In genomic region chr7:38382627-38383026, GRCh38 we compare ENCODE assay signal across 19 cellular contexts.
A peak's percentile ranks its signal among the peaks of the same experiment; 100 is the strongest.
DNase-seq lines count a peak whose midpoint lies in the region; ATAC-seq and TF ChIP-seq lines count a peak whose summit lies in the region.
"Had no signal": no experiment of that assay in that cellular context is flagged by ENCODE, and none has a peak within 500 bp of the region (broad histone marks: within the 10 kb centered on the region; RNA-seq: fewer than 3 reads in every experiment).

No MANE protein-coding gene starts in this region.

- no TSS peak for BruUV-seq in PC-3 (replicated peaks; lab: Mats Ljungman, UMichigan)
- BruUV-seq in A673 (replicated peaks; lab: Mats Ljungman, UMichigan): no TSS peak

- H3F3A ChIP-seq in PC-3 (ENCODE audit: low read length, unreplicated experiment): no peaks in the 10 kb centered on the region

- H3K4me3 ChIP-seq in PC-3 (ENCODE audit: low read length): no peak overlapping the region
- peak overlapping the region; percentile 44 for H3K4me3 ChIP-seq in endocrine pancreas (ENCODE audit: control insufficient read depth, insufficient read depth, low read length)
- H3K4me3 ChIP-seq in thyroid gland (replicated peaks in 1 of 3): no peak overlapping the region
- H3K4me3 ChIP-seq in A673 (ENCODE audit: low read depth, low read length, poor library complexity, severe bottlenecking): no peak overlapping the region
- H3K4me3 ChIP-seq: pancreas had no signal

- no peak overlapping the region for H2AFZ ChIP-seq in PC-3 (ENCODE audit: low read length)

- no peak overlapping the region for H3K27ac ChIP-seq in PC-3 (ENCODE audit: low read length)
- peak overlapping the region in 2 of 3 donors; percentile 20 to 34 for H3K27ac ChIP-seq in thyroid gland
- H3K27ac ChIP-seq in A673 (ENCODE audit: low read depth, low read length, poor library complexity, severe bottlenecking): no peak overlapping the region
- H3K27ac ChIP-seq: pancreas had no signal

- no peaks in the 10 kb centered on the region for H3K36me3 ChIP-seq in PC-3 (ENCODE audit: low read depth, low read length)
- peaks cover 2% of the 10 kb centered on the region for H3K36me3 ChIP-seq in endocrine pancreas (ENCODE audit: control insufficient read depth, insufficient read depth, low read length)
- H3K36me3 ChIP-seq in thyroid gland: no peaks in the 10 kb centered on the region
- H3K36me3 ChIP-seq in A673 (ENCODE audit: insufficient read depth, low read length, poor library complexity, severe bottlenecking): no peaks in the 10 kb centered on the region
- H3K36me3 ChIP-seq: pancreas had no signal

- no peak overlapping the region for H3K27ac Mint-ChIP-seq in activated CD4-positive, alpha-beta T cell treated with anti-CD3 and anti-CD28 coated beads, Interleukin-2, amount 10 ng/mL, durations not matched to agents 24 days and 14 days
- H3K27ac Mint-ChIP-seq in activated CD4-positive, alpha-beta T cell treated with anti-CD3 and anti-CD28 coated beads, Interleukin-2, amount 10 ng/mL, durations not matched to agents 7 days and 5 days: no peak overlapping the region
- H3K27ac Mint-ChIP-seq: brain had no signal

- H3K79me2 ChIP-seq in PC-3 (ENCODE audit: low read length): no peaks in the 10 kb centered on the region

- no peak for ATAC-seq in PC-3
- no peak for ATAC-seq in GM19324 (IDR thresholded peaks at IDR 0.05; ENCODE audit: low FRiP score, unreplicated experiment)

- H3K36me3 Mint-ChIP-seq in activated CD4-positive, alpha-beta T cell treated with anti-CD3 and anti-CD28 coated beads, Interleukin-2, amount 10 ng/mL, durations not matched to agents 24 days and 14 days (ENCODE audit: low read depth): peaks cover 16% of the 10 kb centered on the region
- H3K36me3 Mint-ChIP-seq in activated CD4-positive, alpha-beta T cell treated with anti-CD3 and anti-CD28 coated beads, Interleukin-2, amount 10 ng/mL, durations not matched to agents 7 days and 5 days (ENCODE audit: low read depth): peaks cover 24% of the 10 kb centered on the region

- no peaks in the 10 kb centered on the region for H4K20me1 ChIP-seq in PC-3 (ENCODE audit: low read length)

- no peaks in the 10 kb centered on the region for H3K27me3 Mint-ChIP-seq in activated CD4-positive, alpha-beta T cell treated with anti-CD3 and anti-CD28 coated beads, Interleukin-2, amount 10 ng/mL, durations not matched to agents 24 days and 14 days
- H3K27me3 Mint-ChIP-seq in activated CD4-positive, alpha-beta T cell treated with anti-CD3 and anti-CD28 coated beads, Interleukin-2, amount 10 ng/mL, durations not matched to agents 7 days and 5 days: no peaks in the 10 kb centered on the region
- H3K27me3 Mint-ChIP-seq: brain; CD8-positive, alpha-beta memory T cell had no signal

- no peak overlapping the region for H3K4me3 Mint-ChIP-seq in activated CD4-positive, alpha-beta T cell treated with anti-CD3 and anti-CD28 coated beads, Interleukin-2, amount 10 ng/mL, durations not matched to agents 24 days and 14 days
- H3K4me3 Mint-ChIP-seq in activated CD4-positive, alpha-beta T cell treated with anti-CD3 and anti-CD28 coated beads, Interleukin-2, amount 10 ng/mL, durations not matched to agents 7 days and 5 days: no peak overlapping the region
- H3K4me3 Mint-ChIP-seq: brain; CD8-positive, alpha-beta memory T cell had no signal

- H3K9me2 ChIP-seq in PC-3 (replicated peaks; ENCODE audit: low read length): no peaks in the 10 kb centered on the region

- POLR2A ChIA-PET in activated CD4-positive, alpha-beta T cell treated with anti-CD3 and anti-CD28 coated beads, Interleukin-2, amount 10 ng/mL, durations not matched to agents 7 days and 5 days (lab: Charles Lee): no interaction called here
- POLR2A ChIA-PET in PC-3 (lab: Charles Lee; ENCODE audit: unreplicated experiment): no interaction called here
- POLR2A ChIA-PET in A673 (lab: Charles Lee; ENCODE audit: low non-redundant PET): no interaction called here

- no peak for TF ChIP-seq POLR2A in thyroid gland (IDR thresholded peaks at IDR 0.05)

- H3K9me3 ChIP-seq in PC-3 (ENCODE audit: low read length) (no peaks in the 10 kb centered on the region), endocrine pancreas (ENCODE audit: control insufficient read depth, low read length) (no peaks in the 10 kb centered on the region), thyroid gland (no peaks in the 10 kb centered on the region), A673 (ENCODE audit: low read depth, low read length, poor library complexity, severe bottlenecking) (no peaks in the 10 kb centered on the region)
- H3K9me3 ChIP-seq: pancreas had no signal

- intact Hi-C loops in activated CD4-positive, alpha-beta T cell treated with anti-CD3 and anti-CD28 coated beads, Interleukin-2, amount 10 ng/mL, durations not matched to agents 24 days and 14 days (cut with micrococcal nuclease): no loop called here
- intact Hi-C loops in PC-3 (cut with micrococcal nuclease) (no loop called here), thyroid gland (cut with DNase I) (no loop called here), A673 (cut with micrococcal nuclease; ENCODE audit: unreplicated experiment) (no loop called here)

- peaks cover 43% of the 10 kb centered on the region for H3K27me3 ChIP-seq in PC-3 (ENCODE audit: low read length)
- H3K27me3 ChIP-seq in endocrine pancreas (ENCODE audit: control insufficient read depth, insufficient read depth, low read length): no peaks in the 10 kb centered on the region
- H3K27me3 ChIP-seq in thyroid gland: no peaks in the 10 kb centered on the region
- no peaks in the 10 kb centered on the region for H3K27me3 ChIP-seq in A673 (replicated peaks; ENCODE audit: insufficient read depth, low read depth, low read length, poor library complexity)
- H3K27me3 ChIP-seq: pancreas had no signal

- H3K9ac ChIP-seq in PC-3 (ENCODE audit: low read length) (no peak overlapping the region), endocrine pancreas (ENCODE audit: control insufficient read depth, insufficient read depth, low read length) (no peak overlapping the region)

- H3K4me1 Mint-ChIP-seq in activated CD4-positive, alpha-beta T cell treated with anti-CD3 and anti-CD28 coated beads, Interleukin-2, amount 10 ng/mL, durations not matched to agents 24 days and 14 days: no peaks in the 10 kb centered on the region
- H3K4me1 Mint-ChIP-seq in activated CD4-positive, alpha-beta T cell treated with anti-CD3 and anti-CD28 coated beads, Interleukin-2, amount 10 ng/mL, durations not matched to agents 7 days and 5 days: peaks cover 2% of the 10 kb centered on the region
- H3K4me1 Mint-ChIP-seq: brain had no signal

- no peak for TF ChIP-seq CTCF in PC-3 (conservative IDR thresholded peaks at IDR 0.05; ENCODE audit: low read depth, low read length)
- no peak for TF ChIP-seq CTCF in thyroid gland (IDR thresholded peaks at IDR 0.05)
- TF ChIP-seq CTCF in A673 (conservative IDR thresholded peaks at IDR 0.05; ENCODE audit: low read depth, low read length): no peak

- WGBS in thyroid gland, 2 donors: 50 to 67% methylated on average over 3 of the region's 3 CpGs

- H3K4me1 ChIP-seq in PC-3 (ENCODE audit: insufficient read depth, low read length): no peaks in the 10 kb centered on the region
- peaks cover 14% of the 10 kb centered on the region for H3K4me1 ChIP-seq in endocrine pancreas (ENCODE audit: control insufficient read depth, insufficient read depth, low read length)
- no peaks in the 10 kb centered on the region for H3K4me1 ChIP-seq in thyroid gland
- no peaks in the 10 kb centered on the region for H3K4me1 ChIP-seq in A673 (ENCODE audit: insufficient read depth, low read length, poor library complexity, severe bottlenecking)
- H3K4me1 ChIP-seq: pancreas had no signal

- DNase-seq in activated CD4-positive, alpha-beta T cell treated with anti-CD3 and anti-CD28 coated beads, Interleukin-2, amount 10 ng/mL, durations not matched to agents 24 days and 14 days: peak; percentile 17
- no peak for DNase-seq in activated CD4-positive, alpha-beta T cell treated with anti-CD3 and anti-CD28 coated beads, Interleukin-2, amount 10 ng/mL, durations not matched to agents 7 days and 5 days
- DNase-seq in PC-3: peak; percentile 5
- DNase-seq in thyroid gland: peak in 1 of 2 donors; percentile 27
- DNase-seq in NCI-H1092 treated with DMSO at 0.1 percent for 48 hours (lab: John Stamatoyannopoulos, UW): no peak
- no peak for DNase-seq in A673 (ENCODE audit: low spot score)
- DNase-seq: activated CD8-positive, alpha-beta memory T cell treated with anti-CD3 and anti-CD28 coated beads, Interleukin-2, amount 50 U/mL, for 4 hours; activated naive CD4-positive, alpha-beta T cell; CD8-positive, alpha-beta memory T cell; GOT3; KG1; NCI-H345; NK-92 treated with Interleukin-12 subunit alpha and Interleukin-12 subunit beta, amount 100 ng/mL, for 24 hours; pancreas; SHP77; small intestine had no signal

- CTCF ChIA-PET in activated CD4-positive, alpha-beta T cell treated with anti-CD3 and anti-CD28 coated beads, Interleukin-2, amount 10 ng/mL, durations not matched to agents 7 days and 5 days (lab: Charles Lee): interaction anchor here (1.0 kb wide), 1 partner anchor 12 kb away, joined by 4 read pairs; no protein-coding TSS in a partner anchor
- CTCF ChIA-PET in PC-3 (lab: Charles Lee): no interaction called here
- CTCF ChIA-PET in A673 (lab: Charles Lee): no interaction called here

- no peak overlapping the region for H3K4me2 ChIP-seq in PC-3 (ENCODE audit: low read length)

- H3K9me3 Mint-ChIP-seq in activated CD4-positive, alpha-beta T cell treated with anti-CD3 and anti-CD28 coated beads, Interleukin-2, amount 10 ng/mL, durations not matched to agents 24 days and 14 days: no peaks in the 10 kb centered on the region
- no peaks in the 10 kb centered on the region for H3K9me3 Mint-ChIP-seq in activated CD4-positive, alpha-beta T cell treated with anti-CD3 and anti-CD28 coated beads, Interleukin-2, amount 10 ng/mL, durations not matched to agents 7 days and 5 days

Comparison
In these comparisons a context has a peak if more than half of its experiments do, and no peak if none do; other contexts are left out.
1. DNase-seq: peak in activated CD4-positive, alpha-beta T cell treated with anti-CD3 and anti-CD28 coated beads, Interleukin-2, amount 10 ng/mL, durations not matched to agents 24 days and 14 days (single experiment) and PC-3 (single experiment); none in activated CD4-positive, alpha-beta T cell treated with anti-CD3 and anti-CD28 coated beads, Interleukin-2, amount 10 ng/mL, durations not matched to agents 7 days and 5 days (single experiment), NCI-H1092 treated with DMSO at 0.1 percent for 48 hours (single experiment) and A673 (single experiment).
2. H3K27ac ChIP-seq: peak in thyroid gland (2 of 3); none in PC-3 (single experiment) and A673 (single experiment).